Comparison of ENCODE assay signal across 16 cellular contexts in genomic region chr9:110714314-110714713, GRCh38. TPM values are rescaled to one million over a fixed set of nuclear protein-coding genes. Genes with fewer than 3 reads are reported as not detected.
DNase-seq lines count a peak whose midpoint lies in the region; ATAC-seq, FAIRE-seq and TF ChIP-seq lines count a peak whose summit lies in the region.
"Had no signal": no experiment of that assay in that cellular context is flagged by ENCODE, and none has a peak within 500 bp of the region (broad histone marks: within the 10 kb centered on the region; RNA-seq: fewer than 3 reads in every experiment).

No MANE protein-coding gene starts in this region.

- 0% methylated on average over 3 of the region's 3 CpGs for WGBS in HepG2 (ENCODE audit: low lambda C conversion rate)
- 23% methylated on average over 3 of the region's 3 CpGs for WGBS in right lobe of liver (ENCODE audit: insufficient coverage, low coverage, low lambda C conversion rate, missing lambda C conversion rate)
- 78 to 86% methylated on average over 3 of the region's 3 CpGs for WGBS in GM23248 (ENCODE audit: low coverage in 1 of 2, low lambda C conversion rate in 2 of 2, missing lambda C conversion rate in 2 of 2), 2 experiments

- no peak overlapping the region for H3K27ac ChIP-seq in HepG2 (ENCODE audit: extremely low read length, insufficient read depth, low read length)
- no peak overlapping the region for H3K27ac ChIP-seq in right lobe of liver
- no peak overlapping the region for H3K27ac ChIP-seq in fibroblast of lung (ENCODE audit: insufficient read depth, low read length)
- no peak overlapping the region for H3K27ac ChIP-seq in GM23248
- H3K27ac ChIP-seq: foreskin keratinocyte, parathyroid adenoma had no signal

- no TSS peak for BruUV-seq in HepG2 (replicated peaks; lab: Mats Ljungman, UMichigan)

- CTCF ChIA-PET in HepG2 (lab: Yijun Ruan, JAX; ENCODE audit: low intra/inter-chr PET ratio, low total read pairs) = no interaction called here

- ATAC-seq in HepG2 (no peak), right lobe of liver (no peak), GM18505 (IDR thresholded peaks at IDR 0.05; ENCODE audit: unreplicated experiment) (no peak), HG02981 (IDR thresholded peaks at IDR 0.05; ENCODE audit: unreplicated experiment) (no peak)
- ATAC-seq: activated naive CD4-positive, alpha-beta T cell treated with anti-CD3 and anti-CD28 coated beads, Interleukin-2, amount 50 U/mL, for 72 hours; foreskin keratinocyte had no signal

- in situ Hi-C loops in HepG2 (cut with HindIII; ENCODE audit: extremely low pct_ligation_motif_present, low pct_unique_long_range_greater_than_20kb) = no loop called here
- in situ Hi-C loops in GM23248 (cut with MboI) = no loop called here

- DNase-seq in HepG2 (ENCODE audit: low spot score) (no peak), right lobe of liver (no peak), NCI-H510A (lab: John Stamatoyannopoulos, UW) (peak; percentile 65), fibroblast of lung (ENCODE audit: low read depth in 2 of 2) (peak; percentile 7 to 42), GM23248 (no peak), HPDE6-E6E7 (ENCODE audit: extremely low spot score) (no peak)
- DNase-seq: activated CD4-positive, CD25-positive, alpha-beta regulatory T cell treated with anti-CD3 and anti-CD28 coated beads, Interleukin-2, amount 50 U/mL, for 72 hours; caudate nucleus; foreskin keratinocyte; immature natural killer cell had no signal

- H3K79me2 ChIP-seq in HepG2 (ENCODE audit: insufficient read depth, low read length) = no peaks in the 10 kb centered on the region
- H3K79me2 ChIP-seq in fibroblast of lung (ENCODE audit: control insufficient read depth, insufficient read depth, low read length) = no peaks in the 10 kb centered on the region
- no peaks in the 10 kb centered on the region for H3K79me2 ChIP-seq in GM23248 (ENCODE audit: insufficient read depth)
- H3K79me2 ChIP-seq: parathyroid adenoma had no signal

- H3F3A ChIP-seq in GM23248 (ENCODE audit: insufficient read depth) = no peaks in the 10 kb centered on the region

- H3K4me3 ChIP-seq in HepG2 (replicated peaks in 1 of 3; ENCODE audit: insufficient read depth in 1 of 3, low read depth in 2 of 3, low read length in 3 of 3) = no peak overlapping the region
- H3K4me3 ChIP-seq in right lobe of liver = no peak overlapping the region
- H3K4me3 ChIP-seq in fibroblast of lung (replicated peaks in 1 of 4; ENCODE audit: control extremely low read depth in 1 of 4, insufficient read depth in 1 of 4, low read depth in 3 of 4, low read length in 4 of 4) = no peak overlapping the region
- no peak overlapping the region for H3K4me3 ChIP-seq in GM23248

- H3K9ac ChIP-seq in HepG2 (ENCODE audit: insufficient read depth, low read depth, low read length) = no peak overlapping the region
- H3K9ac ChIP-seq in fibroblast of lung (ENCODE audit: insufficient read depth, low read length) = no peak overlapping the region
- H3K9ac ChIP-seq in GM23248 = no peak overlapping the region
- H3K9ac ChIP-seq: parathyroid adenoma had no signal

- H3K4me1 ChIP-seq in HepG2 (ENCODE audit: insufficient read depth, low read length) (no peaks in the 10 kb centered on the region), right lobe of liver (no peaks in the 10 kb centered on the region), fibroblast of lung (ENCODE audit: control insufficient read depth, extremely low read depth, insufficient read depth, low read length) (no peaks in the 10 kb centered on the region), GM23248 (ENCODE audit: insufficient read depth) (no peaks in the 10 kb centered on the region)
- H3K4me1 ChIP-seq: foreskin keratinocyte, parathyroid adenoma had no signal

- no peaks in the 10 kb centered on the region for H3K9me3 ChIP-seq in HepG2 (ENCODE audit: low read length)
- H3K9me3 ChIP-seq in right lobe of liver = no peaks in the 10 kb centered on the region
- no peaks in the 10 kb centered on the region for H3K9me3 ChIP-seq in fibroblast of lung (ENCODE audit: control insufficient read depth, insufficient read depth, low read depth, low read length)
- no peaks in the 10 kb centered on the region for H3K9me3 ChIP-seq in GM23248 (ENCODE audit: low read depth)

- H3K4me2 ChIP-seq in HepG2 (ENCODE audit: low read depth, low read length) = no peak overlapping the region
- H3K4me2 ChIP-seq in fibroblast of lung (ENCODE audit: extremely low read depth, insufficient read depth, low read length) = no peak overlapping the region
- H3K4me2 ChIP-seq in GM23248 (ENCODE audit: unreplicated experiment) = no peak overlapping the region

- H3K9me2 ChIP-seq in GM23248 (ENCODE audit: insufficient read depth) = no peaks in the 10 kb centered on the region

- TF ChIP-seq RAD21 in HepG2 (CRISPR knock-in tag; IDR thresholded peaks at IDR 0.05) = no peak

- no peak for TF ChIP-seq EP300 in HepG2 (IDR thresholded peaks at IDR 0.05; ENCODE audit: low read depth in 2 of 2, low read length in 2 of 2)
- no peak for TF ChIP-seq EP300 in HepG2 (CRISPR knock-in tag; IDR thresholded peaks at IDR 0.05; ENCODE audit: borderline replicate concordance)

- no peak for FAIRE-seq in HepG2 (lab: Jason Lieb, UNC)

- H2AFZ ChIP-seq in HepG2 (ENCODE audit: low read length) (no peak overlapping the region), fibroblast of lung (ENCODE audit: low read length) (peak overlapping the region; percentile 19), GM23248 (no peak overlapping the region)
- H2AFZ ChIP-seq: parathyroid adenoma had no signal

- intact Hi-C loops in HepG2 (cut with micrococcal nuclease; ENCODE audit: unreplicated experiment) = no loop called here
- intact Hi-C loops in right lobe of liver (cut with DNase I) = no loop called here

- H3K36me3 ChIP-seq in HepG2 (replicated peaks in 1 of 2; ENCODE audit: control insufficient read depth in 1 of 2, insufficient read depth in 2 of 2, low read length in 2 of 2) (no peaks in the 10 kb centered on the region), right lobe of liver (no peaks in the 10 kb centered on the region), fibroblast of lung (ENCODE audit: control insufficient read depth, insufficient read depth, low read length) (no peaks in the 10 kb centered on the region), GM23248 (ENCODE audit: low read depth) (no peaks in the 10 kb centered on the region)

- H3K27me3 ChIP-seq in HepG2 (ENCODE audit: control insufficient read depth in 1 of 2, insufficient read depth in 2 of 2, low read length in 2 of 2) = no peaks in the 10 kb centered on the region
- no peaks in the 10 kb centered on the region for H3K27me3 ChIP-seq in right lobe of liver
- no peaks in the 10 kb centered on the region for H3K27me3 ChIP-seq in fibroblast of lung (ENCODE audit: control insufficient read depth, insufficient read depth, low read length)
- no peaks in the 10 kb centered on the region for H3K27me3 ChIP-seq in GM23248 (replicated peaks; ENCODE audit: insufficient read depth)
- H3K27me3 ChIP-seq: foreskin keratinocyte had no signal

- no peak for TF ChIP-seq CTCF in HepG2 (CRISPR knock-in tag; IDR thresholded peaks at IDR 0.05)
- no peak for TF ChIP-seq CTCF in right lobe of liver (IDR thresholded peaks at IDR 0.05)
- no peak for TF ChIP-seq CTCF in fibroblast of lung (conservative IDR thresholded peaks at IDR 0.05 in 1 of 2, IDR thresholded peaks at IDR 0.05 in 1 of 2; ENCODE audit: low read depth in 1 of 2, low read length in 2 of 2)

- POLR2A ChIA-PET in HepG2 (lab: Yijun Ruan, JAX) = no interaction called here

- H4K20me1 ChIP-seq in HepG2 (ENCODE audit: insufficient read depth, low read length) (no peaks in the 10 kb centered on the region), fibroblast of lung (ENCODE audit: control insufficient read depth, extremely low read depth, insufficient read depth, low read length) (no peaks in the 10 kb centered on the region), GM23248 (ENCODE audit: insufficient read depth) (no peaks in the 10 kb centered on the region)

- TF ChIP-seq POLR2A in HepG2 (IDR thresholded peaks at IDR 0.05; ENCODE audit: insufficient read depth in 1 of 2, low read depth in 2 of 2, low read length in 2 of 2) (no peak), right lobe of liver (IDR thresholded peaks at IDR 0.05) (no peak), GM18505 (IDR thresholded peaks at IDR 0.05; ENCODE audit: borderline replicate concordance, extremely low read depth, insufficient read depth, insufficient read length) (no peak)

TF ChIP-seq in HepG2, 621 proteins besides CTCF, POLR2A, EP300 and RAD21 (continues in another document):
- TF ChIP-seq SIX4 (CRISPR knock-in tag; IDR thresholded peaks at IDR 0.05) (peak; percentile 45; the same call in 1 of the 2 replicates), LCORL (IDR thresholded peaks at IDR 0.05) (no peak), LCORL (CRISPR knock-in tag; IDR thresholded peaks at IDR 0.05) (no peak)

RNA-seq across cellular contexts. Expression of gene MUSK, which starts 45.7 kb away (rescaled TPM):
- total RNA-seq in HepG2 (2016; rRNA removed; fragmentation: Illumina TruSeq; extraction: Trizol) (not detected in 2 replicates), right lobe of liver (under 1 TPM in 4 of 6 experiments, not detected in 2; 0.06 to 0.12 (median 0.12) TPM), fibroblast of lung (under 0.01 and 0.66 TPM in 2 replicates)
- not detected in 2 replicates for total RNA-seq in HepG2 (2016; cell fraction: cytosol; rRNA removed; fragmentation: Illumina TruSeq; extraction: Trizol; ENCODE audit: low read depth)
- total RNA-seq in HepG2 (2016; cell fraction: insoluble cytoplasmic fraction; rRNA removed; fragmentation: Illumina TruSeq; extraction: Trizol) = not detected in 2 replicates
- total RNA-seq in HepG2 (2016; cell fraction: membrane; rRNA removed; fragmentation: Illumina TruSeq; extraction: Trizol) = not detected in 2 replicates
- total RNA-seq in HepG2 (2016; cell fraction: nucleus; rRNA removed; fragmentation: Illumina TruSeq; extraction: Trizol) = not detected in 2 replicates
- polyA plus RNA-seq in HepG2 (2011; rRNA removed) (not detected in 2 replicates), fibroblast of lung (0.31 and 1.3 TPM in 2 replicates), GM23248 (2016; fragmentation: Nextera tagmentation; extraction: Ambion mirVana) (not detected in 2 replicates)
- polyA plus RNA-seq in HepG2 (2011; cell fraction: cytosol; rRNA removed) = not detected in 2 replicates
- polyA plus RNA-seq in HepG2 (2011; cell fraction: nucleus; rRNA removed) = not detected in 2 replicates
- polyA plus RNA-seq in HepG2 (2012) = not detected in 2 replicates
- polyA plus RNA-seq in HepG2 (2016; cell fraction: cytosol; fragmentation: Illumina TruSeq; extraction: Trizol; ENCODE audit: low read depth) = not detected in 2 replicates
- polyA plus RNA-seq in HepG2 (2016; cell fraction: insoluble cytoplasmic fraction; fragmentation: Illumina TruSeq; extraction: Trizol; ENCODE audit: low read depth) = not detected in 2 replicates
- not detected in 2 replicates for polyA plus RNA-seq in HepG2 (2016; cell fraction: membrane; fragmentation: Illumina TruSeq; extraction: Trizol; ENCODE audit: low read depth)
- polyA plus RNA-seq in HepG2 (2016; cell fraction: nucleus; fragmentation: Illumina TruSeq; extraction: Trizol; ENCODE audit: insufficient read depth, low read depth) = not detected in 2 replicates
- polyA minus RNA-seq in HepG2 (2011; rRNA and poly(A)+ RNA removed; ENCODE audit: low replicate concordance) = not detected in 2 replicates
- not detected in 2 replicates for polyA minus RNA-seq in HepG2 (2011; cell fraction: cytosol; rRNA and poly(A)+ RNA removed)
- polyA minus RNA-seq in HepG2 (2011; cell fraction: nucleus; rRNA and poly(A)+ RNA removed) = not detected in 2 replicates
- 0.12 and 0.70 TPM in 2 replicates for polyA plus RNA-seq in fibroblast of lung (2012)
- 4.4 TPM in 1 of 2 replicates, not detected in the other for polyA minus RNA-seq in fibroblast of lung (ENCODE audit: low replicate concordance)
- not detected in 2 replicates for total RNA-seq in GM23248 (2014; rRNA removed; shearing (Covaris generic))
- total RNA-seq: activated naive CD4-positive, alpha-beta T cell treated with anti-CD3 and anti-CD28 coated beads, Interleukin-2, amount 50 U/mL, for 72 hours; foreskin keratinocyte; mononuclear cell; OCI-LY7 had no signal
- polyA plus RNA-seq: foreskin keratinocyte, immature natural killer cell had no signal

Comparison
In these comparisons a context has a peak if more than half of its experiments do, and no peak if none do; other contexts are left out.
1. DNase-seq: peak in NCI-H510A (single experiment) and fibroblast of lung (2 of 2); none in HepG2 (single experiment), right lobe of liver (0 of 3), GM23248 (single experiment) and HPDE6-E6E7 (single experiment).